8 cellular contexts compared by ENCODE assay signal in genomic region chr10:91758303-91759146, GRCh38. TPM values are rescaled to one million over a fixed set of nuclear protein-coding genes. Genes with fewer than 3 reads are reported as not detected.
DNase-seq lines count a peak whose midpoint lies in the region; ATAC-seq and TF ChIP-seq lines count a peak whose summit lies in the region.

No MANE protein-coding gene starts in this region.

- TF ChIP-seq EP300 in neural cell (conservative IDR thresholded peaks at IDR 0.05; ENCODE audit: poor library complexity, severe bottlenecking) = no peak

- H3K9me2 ChIP-seq in neural cell (ENCODE audit: insufficient read depth, low read length) = no peaks in the 10 kb centered on the region

- no peaks in the 10 kb centered on the region for H3K79me2 ChIP-seq in neural cell (replicated peaks; ENCODE audit: insufficient read depth, low read length)

- H3K27me3 ChIP-seq in neural cell (ENCODE audit: insufficient read depth, low read depth, low read length) = no peaks in the 10 kb centered on the region

- TF ChIP-seq CTCF in epithelial cell of proximal tubule (conservative IDR thresholded peaks at IDR 0.05; ENCODE audit: low read depth, low read length) (peak; percentile 77), neural cell (IDR thresholded peaks at IDR 0.05; ENCODE audit: poor library complexity, severe bottlenecking) (peak; percentile 75)

- ATAC-seq in HG03196 (IDR thresholded peaks at IDR 0.05; ENCODE audit: unreplicated experiment) (no peak), HG03139 (IDR thresholded peaks at IDR 0.05; ENCODE audit: unreplicated experiment) (no peak)

- no peaks in the 10 kb centered on the region for H3K36me3 ChIP-seq in neural cell (ENCODE audit: insufficient read depth, low read length)

- H3F3A ChIP-seq in neural cell (ENCODE audit: insufficient read depth, low read length, poor library complexity, severe bottlenecking) = no peaks in the 10 kb centered on the region

- H2AFZ ChIP-seq in neural cell (ENCODE audit: low read depth, low read length) = no peak overlapping the region

- no peak overlapping the region for H3K4me2 ChIP-seq in neural cell (ENCODE audit: low read length)

- H3K27ac ChIP-seq in neural cell (ENCODE audit: low read length) = no peak overlapping the region

- no peaks in the 10 kb centered on the region for H3K9me3 ChIP-seq in neural cell (ENCODE audit: low read length)

- peak; percentile 69 for DNase-seq in DMS53 treated with DMSO at 0.1 percent for 48 hours (lab: John Stamatoyannopoulos, UW; ENCODE audit: unreplicated experiment)
- peak; percentile 13 for DNase-seq in HuH-7 (ENCODE audit: low spot score)
- peak; percentile 54 for DNase-seq in RPMI7951 (ENCODE audit: low read depth)
- peak; percentile 22 for DNase-seq in epithelial cell of proximal tubule (ENCODE audit: low read depth)
- no peak for DNase-seq in activated effector memory CD4-positive, alpha-beta T cell treated with anti-CD3 and anti-CD28 coated beads, Interleukin-2, amount 50 U/mL, for 16 hours

- TF ChIP-seq RAD21 in neural cell (conservative IDR thresholded peaks at IDR 0.05) = peak; percentile 85

- no peaks in the 10 kb centered on the region for H4K20me1 ChIP-seq in neural cell (ENCODE audit: insufficient read depth)

- H3K9ac ChIP-seq in neural cell (ENCODE audit: low read length) = no peak overlapping the region

- H3K4me3 ChIP-seq in epithelial cell of proximal tubule (ENCODE audit: low read depth, low read length) (no peak overlapping the region), neural cell (ENCODE audit: low read length) (no peak overlapping the region)

TF ChIP-seq in neural cell, 6 proteins besides CTCF, POLR2A, EP300 and RAD21:
- TF ChIP-seq TAF1 (IDR thresholded peaks at IDR 0.05; ENCODE audit: low read depth) = no peak
- peak; percentile 84 for TF ChIP-seq SMC3 (conservative IDR thresholded peaks at IDR 0.05; ENCODE audit: poor library complexity)
TF ChIP-seq in neural cell: peak in this region for 1.

RNA-seq across cellular contexts. Expression of gene TNKS2, which starts 39.7 kb away (rescaled TPM):
- 16.7 and 19.2 TPM in 2 replicates for total RNA-seq in RPMI7951 (2014; rRNA removed; shearing (Covaris generic))
- total RNA-seq in epithelial cell of proximal tubule = 22.4 and 25.1 TPM in 2 replicates
- polyA plus RNA-seq in neural cell = 28.0 and 30.4 TPM in 2 replicates
- polyA minus RNA-seq in neural cell = 106 and 119 TPM in 2 replicates
